ENCODE assay signal across 8 cellular contexts in genomic region chr5:1653708-1654651, GRCh38.
DNase-seq lines count a peak whose midpoint lies in the region; ATAC-seq and TF ChIP-seq lines count a peak whose summit lies in the region.
"Not testable (repeated sequence)": the region's sequence is repeated elsewhere in the genome, so short reads cannot be mapped to it uniquely, and the experiment has no call there.

No MANE protein-coding gene starts in this region.

- H3K27me3 ChIP-seq in DND-41 (ENCODE audit: insufficient read depth, low read length, poor library complexity); right lobe of liver: not testable (repeated sequence)

- H3K4me3 ChIP-seq in DND-41 (ENCODE audit: low read depth in 1 of 2, low read length in 2 of 2): peak overlapping the region in 1 of 2 experiments; percentile 41; a peak in 2 of 4 replicates
- not testable (repeated sequence) for H3K4me3 ChIP-seq in right lobe of liver

- peak overlapping the region; percentile 39 for H3K4me3 Mint-ChIP-seq in stimulated activated memory B cell treated with anti-CD40 and anti-IgM and Interleukin-4, amounts not matched to agents 10 μg/mL and 1 μg/mL and 100 μg/mL, for 72 hours

- peak overlapping the region; percentile 55 for H3K4me2 ChIP-seq in DND-41 (ENCODE audit: insufficient read depth, low read length)

- H3K9me3 ChIP-seq in DND-41 (ENCODE audit: insufficient read depth, low read length, severe bottlenecking); right lobe of liver: not testable (repeated sequence)

- H3K27ac ChIP-seq in DND-41 (ENCODE audit: low read length); right lobe of liver: not testable (repeated sequence)

- peaks cover 31% of the 10 kb centered on the region for H3K4me1 Mint-ChIP-seq in stimulated activated memory B cell treated with anti-CD40 and anti-IgM and Interleukin-4, amounts not matched to agents 10 μg/mL and 1 μg/mL and 100 μg/mL, for 72 hours

- not testable (repeated sequence) for H4K20me1 ChIP-seq in DND-41 (ENCODE audit: insufficient read depth, low read length)

- peaks cover 58% of the 10 kb centered on the region for H3K27me3 Mint-ChIP-seq in stimulated activated memory B cell treated with anti-CD40 and anti-IgM and Interleukin-4, amounts not matched to agents 10 μg/mL and 1 μg/mL and 100 μg/mL, for 72 hours

- not testable (repeated sequence) for H3K9me3 Mint-ChIP-seq in stimulated activated memory B cell treated with anti-CD40 and anti-IgM and Interleukin-4, amounts not matched to agents 10 μg/mL and 1 μg/mL and 100 μg/mL, for 72 hours

- TF ChIP-seq CTCF in DND-41 (IDR thresholded peaks at IDR 0.05; ENCODE audit: borderline replicate concordance, extremely low read depth, low read length, poor library complexity, severe bottlenecking): peak; percentile 48
- TF ChIP-seq CTCF in right lobe of liver (IDR thresholded peaks at IDR 0.05): peak; percentile 41 to 55 (median 52)

- 0% methylated on average over 1 of the region's 58 CpGs for WGBS in right lobe of liver (ENCODE audit: insufficient coverage, low coverage, low lambda C conversion rate, missing lambda C conversion rate)

- H3K27ac Mint-ChIP-seq in stimulated activated memory B cell treated with anti-CD40 and anti-IgM and Interleukin-4, amounts not matched to agents 10 μg/mL and 1 μg/mL and 100 μg/mL, for 72 hours: peak overlapping the region; percentile 66

- H3K9ac ChIP-seq in DND-41 (ENCODE audit: low read depth, low read length): peak overlapping the region; percentile 24; the same call in 1 of the 2 replicates

- peaks cover 26% of the 10 kb centered on the region for H3K4me1 ChIP-seq in DND-41 (ENCODE audit: insufficient read depth, low read length)
- not testable (repeated sequence) for H3K4me1 ChIP-seq in right lobe of liver

- TF ChIP-seq POLR2A in right lobe of liver (IDR thresholded peaks at IDR 0.05): not testable (repeated sequence)

- H3K79me2 ChIP-seq in DND-41 (ENCODE audit: insufficient read depth, low read length): not testable (repeated sequence)

- ATAC-seq in DND-41 (ENCODE audit: insufficient read depth, low read depth) (peak; percentile 91), GM21423 (IDR thresholded peaks at IDR 0.05; ENCODE audit: unreplicated experiment) (peak; percentile 89), HG03066 (IDR thresholded peaks at IDR 0.05; ENCODE audit: low read depth, unreplicated experiment) (peak; percentile 73), right lobe of liver (peak; percentile 86 to 97 (median 94))
- ATAC-seq in stimulated activated memory B cell treated with anti-CD40 and anti-IgM and Interleukin-4, amounts not matched to agents 10 μg/mL and 1 μg/mL and 100 μg/mL, for 72 hours: peak; percentile 84

- H2AFZ ChIP-seq in DND-41 (ENCODE audit: low read depth, low read length): not testable (repeated sequence)

- not testable (repeated sequence) for H3K36me3 Mint-ChIP-seq in stimulated activated memory B cell treated with anti-CD40 and anti-IgM and Interleukin-4, amounts not matched to agents 10 μg/mL and 1 μg/mL and 100 μg/mL, for 72 hours

- intact Hi-C loops in right lobe of liver (cut with DNase I): loop anchor here (10.0 kb wide), 2 partner anchors 479 to 729 kb away; no protein-coding TSS in a partner anchor

- H3K36me3 ChIP-seq in DND-41 (ENCODE audit: insufficient read depth, low read length); right lobe of liver: not testable (repeated sequence)

- DNase-seq in DND-41: peak; percentile 57
- peak; percentile 44 for DNase-seq in NCI-H748 (lab: John Stamatoyannopoulos, UW; ENCODE audit: unreplicated experiment)
- DNase-seq in activated CD8-positive, alpha-beta memory T cell treated with anti-CD3 and anti-CD28 coated beads, Interleukin-2, amount 50 U/mL, for 48 hours: peak; percentile 79
- peak; percentile 66 for DNase-seq in ecto neural progenitor cell (ENCODE audit: low spot score)
- DNase-seq in right lobe of liver: not testable (repeated sequence)
